Comparison of ENCODE assay signal across 8 cellular contexts in the genomic region with DNA sequence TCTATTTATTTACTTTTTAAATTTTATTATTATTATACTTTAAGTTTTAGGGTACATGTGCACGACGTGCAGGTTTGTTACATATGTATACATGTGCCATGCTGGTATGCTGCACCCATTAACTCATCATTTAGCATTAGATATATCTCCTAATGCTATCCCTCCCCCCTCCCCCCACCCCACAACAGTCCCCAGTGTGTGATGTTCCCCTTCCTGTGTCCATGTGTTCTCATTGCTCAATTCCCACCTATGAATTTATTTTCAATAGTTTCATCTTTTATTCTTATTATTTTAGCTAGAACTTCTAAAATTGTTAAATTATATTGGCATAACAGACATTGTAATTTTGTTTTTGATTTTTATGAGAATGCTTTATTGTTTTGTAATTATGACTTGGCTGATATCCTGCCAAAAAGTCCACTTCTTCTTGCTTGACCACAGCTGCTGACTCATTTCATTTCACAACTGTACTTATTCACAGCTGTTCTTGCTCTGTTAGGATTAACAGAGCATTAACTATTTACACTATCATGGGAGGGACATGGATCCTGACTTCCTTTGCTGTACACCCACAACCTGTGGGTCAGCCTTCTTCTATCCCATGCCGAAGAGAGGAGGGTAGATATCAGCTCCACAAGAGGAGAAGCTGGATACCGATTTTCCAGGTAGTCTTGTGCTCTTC. TPM values are rescaled to one million over a fixed set of nuclear protein-coding genes. Genes with fewer than 3 reads are reported as not detected.
DNase-seq lines count a peak whose midpoint lies in the region; ATAC-seq and TF ChIP-seq lines count a peak whose summit lies in the region.
"Not testable (repeated sequence)": the region's sequence is repeated elsewhere in the genome, so short reads cannot be mapped to it uniquely, and the experiment has no call there.

No MANE protein-coding gene starts in this region.

- not testable (repeated sequence) for H3K4me2 ChIP-seq in parathyroid adenoma (ENCODE audit: low read length)

- peak overlapping the region; percentile 23 for H2AFZ ChIP-seq in parathyroid adenoma

- H3K4me1 ChIP-seq in SJSA1 (replicated peaks) = peaks cover 30% of the 10 kb centered on the region
- peaks cover 0 to 41% (median 6%) of the 10 kb centered on the region in 12 donors for H3K4me1 ChIP-seq in heart left ventricle
- H3K4me1 ChIP-seq in parathyroid adenoma = not testable (repeated sequence)

- not testable (repeated sequence) for H3K9me3 ChIP-seq in SJSA1 (replicated peaks); heart left ventricle; parathyroid adenoma (ENCODE audit: control insufficient read depth, low read length)

- ATAC-seq in GM18861 (IDR thresholded peaks at IDR 0.05; ENCODE audit: unreplicated experiment) (peak; percentile 88), HG02623 (IDR thresholded peaks at IDR 0.05; ENCODE audit: unreplicated experiment) (peak; percentile 73), heart left ventricle (peak; percentile 61 to 96 (median 88))

- not testable (repeated sequence) for H3K27me3 ChIP-seq in SJSA1 (replicated peaks); heart left ventricle; parathyroid adenoma (ENCODE audit: control insufficient read depth, insufficient read depth, low read length)

- not testable (repeated sequence) for TF ChIP-seq POLR2A in heart left ventricle (IDR thresholded peaks at IDR 0.05)

- H3K4me3 ChIP-seq in SJSA1 (peak overlapping the region; percentile 20), astrocyte of the cerebellum (ENCODE audit: low read depth, low read length) (peak overlapping the region; percentile 16), heart left ventricle (peak overlapping the region in 8 of 12 donors; percentile 2 to 48 (median 21))
- not testable (repeated sequence) for H3K4me3 ChIP-seq in parathyroid adenoma (ENCODE audit: low read depth, low read length)

- not testable (repeated sequence) for H3K36me3 ChIP-seq in SJSA1; heart left ventricle; parathyroid adenoma (ENCODE audit: control insufficient read depth, insufficient read depth, low read length)

- 68 to 78% (median 74%) methylated on average over 4 of the region's 4 CpGs for WGBS in heart left ventricle, 4 donors

- TF ChIP-seq CTCF in AG09319 (IDR thresholded peaks at IDR 0.05; ENCODE audit: low read depth, low read length); astrocyte of the cerebellum (IDR thresholded peaks at IDR 0.05; ENCODE audit: low read depth, low read length, missing control alignments); heart left ventricle (IDR thresholded peaks at IDR 0.05); parathyroid adenoma (IDR thresholded peaks at IDR 0.05): not testable (repeated sequence)

- in situ Hi-C loops in astrocyte of the cerebellum (cut with HindIII; ENCODE audit: low sequenced_read_pairs) = not testable (repeated sequence)

- H3K27ac ChIP-seq in SJSA1 (peak overlapping the region; percentile 45), heart left ventricle (peak overlapping the region in 9 of 12 donors; percentile 11 to 85 (median 44)), parathyroid adenoma (peak overlapping the region; percentile 15)

- H3K79me2 ChIP-seq in parathyroid adenoma = not testable (repeated sequence)

- DNase-seq in AG09319 (ENCODE audit: extremely low read depth, low read depth) (peak; percentile 83), HT-29 (ENCODE audit: low spot score) (peak; percentile 70), SJSA1 (ENCODE audit: low read depth in 1 of 2, low spot score in 2 of 2) (peak in 1 of 2 experiments; percentile 82), astrocyte of the cerebellum (ENCODE audit: low read depth) (peak; percentile 89), heart left ventricle (peak in 1 of 5 donors; percentile 17)

- intact Hi-C loops in heart left ventricle (cut with DNase I) = loop anchor here in 5 of 10 donors (2.0 to 10.0 kb wide), 4 partner anchors 204 to 1428 kb away; no protein-coding TSS in a partner anchor

- not testable (repeated sequence) for H3K9ac ChIP-seq in parathyroid adenoma

RNA-seq across cellular contexts. Expression of a gene that starts 25.5 kb away (rescaled TPM):
- total RNA-seq in HT-29 (2014; rRNA removed; shearing (Covaris generic)) = 3.7 TPM in 2 replicates
- 3.3 and 6.5 TPM in 2 replicates for total RNA-seq in SJSA1 (2014; rRNA removed; shearing (Covaris generic))
- under 1 TPM in 5 of 9 donors, not detected in 4; 0.04 to 0.14 (median 0.12) TPM for total RNA-seq in heart left ventricle
- under 1 TPM in 1 of 2 donors, not detected in 1; 0.01 TPM for polyA plus RNA-seq in heart left ventricle
